ENCODE assay signal across 1 cellular context in genomic region chr1:116909511-116910378, GRCh38.
TF ChIP-seq lines count a peak whose summit lies in the region.

PTGFRN (plus strand) TSS chr1:116909916; CDS start chr1:116910204, 288 bp downstream.

TF ChIP-seq in K562, 482 proteins besides CTCF, POLR2A, EP300 and RAD21 (continued from another document):
- no peak for TF ChIP-seq ZNF551 (CRISPR knock-in tag; IDR thresholded peaks at IDR 0.05)
- no peak; the same call in 1 of the 2 replicates for TF ChIP-seq SMAD4 (CRISPR knock-in tag; conservative IDR thresholded peaks at IDR 0.05)
- TF ChIP-seq SNRNP70 (optimal IDR thresholded peaks at IDR 0.05; ENCODE audit: low read depth, low read length): no peak
- TF ChIP-seq ZNF318 (IDR thresholded peaks at IDR 0.05; ENCODE audit: borderline replicate concordance in 1 of 2, low read depth in 1 of 2): no peak
- TF ChIP-seq NCOR1 (IDR thresholded peaks at IDR 0.05): no peak
- no peak for TF ChIP-seq SETDB1 (IDR thresholded peaks at IDR 0.05; ENCODE audit: low read length)
- TF ChIP-seq ZNF253 (CRISPR knock-in tag; conservative IDR thresholded peaks at IDR 0.05): no peak
- no peak for TF ChIP-seq SRSF7 (optimal IDR thresholded peaks at IDR 0.05; ENCODE audit: low read depth, low read length)
- peak; percentile 56 for TF ChIP-seq ETV1 (tag; conservative IDR thresholded peaks at IDR 0.05; ENCODE audit: low read depth)
- no peak for TF ChIP-seq ZFP91 (CRISPR knock-in tag; IDR thresholded peaks at IDR 0.05)
- TF ChIP-seq THAP7 (CRISPR knock-in tag; IDR thresholded peaks at IDR 0.05): 0 out of 2 replicates have a peak, but pooled peaks have one; percentile 40
- TF ChIP-seq ARHGAP35 (IDR thresholded peaks at IDR 0.05; ENCODE audit: partially characterized antibody): no peak
- TF ChIP-seq MECOM (CRISPR knock-in tag; IDR thresholded peaks at IDR 0.05): no peak
- TF ChIP-seq ZBTB2 (IDR thresholded peaks at IDR 0.05): 0 out of 2 replicates have a peak, but pooled peaks have one; percentile 8
- TF ChIP-seq SMARCA4 (IDR thresholded peaks at IDR 0.05): no peak
- TF ChIP-seq CEBPG (CRISPR knock-in tag; IDR thresholded peaks at IDR 0.05): no peak
- no peak for TF ChIP-seq CEBPG (tag; conservative IDR thresholded peaks at IDR 0.05 in 1 of 2, IDR thresholded peaks at IDR 0.05 in 1 of 2)
- no peak; the same call in 1 of the 2 replicates for TF ChIP-seq HNRNPL (IDR thresholded peaks at IDR 0.05; ENCODE audit: low read depth, low read length)
- no peak for TF ChIP-seq IRF1 (CRISPR knock-in tag; IDR thresholded peaks at IDR 0.05; ENCODE audit: borderline replicate concordance)
- TF ChIP-seq GTF2B (IDR thresholded peaks at IDR 0.05; ENCODE audit: extremely low read depth, insufficient read length): no peak
- TF ChIP-seq CXXC5 (CRISPR knock-in tag; IDR thresholded peaks at IDR 0.05): peak; percentile 85
- peak; percentile 61 for TF ChIP-seq HNRNPLL (IDR thresholded peaks at IDR 0.05; ENCODE audit: low read depth, low read length, poor library complexity, severe bottlenecking)
- no peak for TF ChIP-seq PRDM10 (IDR thresholded peaks at IDR 0.05; ENCODE audit: partially characterized antibody)
- peak; percentile 20; the same call in 1 of the 2 replicates for TF ChIP-seq ZNF511 (CRISPR knock-in tag; IDR thresholded peaks at IDR 0.05)
- no peak for TF ChIP-seq E2F1 (CRISPR knock-in tag; IDR thresholded peaks at IDR 0.05)
TF ChIP-seq in K562: peak in this region for 76.
